8 cellular contexts compared by ENCODE assay signal in the genomic region with DNA sequence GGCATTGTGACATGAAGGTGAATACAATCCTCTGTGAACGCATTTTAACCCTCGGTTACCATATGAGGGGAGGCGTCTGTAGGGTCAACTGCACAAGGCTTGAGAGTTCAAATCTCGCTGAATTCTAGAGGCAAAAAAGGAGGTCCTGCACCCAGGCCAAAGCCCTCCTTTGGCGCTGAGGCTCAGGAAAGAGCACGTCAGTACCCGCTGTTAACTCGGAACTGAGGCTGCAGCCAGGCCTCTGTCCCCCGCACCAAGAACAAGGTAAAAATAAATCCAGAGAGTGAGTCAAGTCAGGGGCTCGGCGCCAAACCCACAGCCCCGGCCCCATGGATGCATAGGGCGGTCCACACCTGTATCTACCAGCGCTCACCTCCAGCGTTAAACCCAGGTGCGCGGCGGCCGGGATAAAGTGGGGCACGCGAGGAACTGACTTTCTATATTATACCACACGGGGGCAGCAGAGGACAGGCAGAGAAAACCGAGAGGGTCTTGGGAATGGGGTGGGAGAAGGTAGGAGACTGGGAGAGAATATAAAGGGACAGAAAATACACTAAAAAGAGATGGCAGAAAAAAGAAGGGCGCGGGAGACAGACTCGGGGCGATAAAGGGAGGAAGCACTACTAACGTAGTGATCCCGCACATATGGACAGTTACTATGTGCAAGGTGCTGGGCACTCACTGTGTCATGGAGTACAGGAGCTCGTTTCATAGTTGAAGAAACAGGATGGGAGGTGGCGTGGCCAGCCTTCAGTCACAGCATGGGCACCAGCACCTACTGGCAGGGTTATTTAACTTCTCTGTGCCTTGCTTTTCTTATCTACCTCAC. TPM values are rescaled to one million over a fixed set of nuclear protein-coding genes. Genes with fewer than 3 reads are reported as not detected.
A peak's percentile ranks its signal among the peaks of the same experiment; 100 is the strongest.
DNase-seq lines count a peak whose midpoint lies in the region; ATAC-seq and TF ChIP-seq lines count a peak whose summit lies in the region.

No MANE protein-coding gene starts in this region.

- no peak overlapping the region for H3K4me3 Mint-ChIP-seq in endodermal cell
- no peak overlapping the region for H3K4me3 Mint-ChIP-seq in naive B cell

- no peaks in the 10 kb centered on the region for H3K9me3 Mint-ChIP-seq in endodermal cell
- H3K9me3 Mint-ChIP-seq in naive B cell, result peaks cover 0 to 7% (median 0%) of the 10 kb centered on the region in 7 donors

- peaks cover 13% of the 10 kb centered on the region for H3K4me1 Mint-ChIP-seq in endodermal cell
- H3K4me1 Mint-ChIP-seq in naive B cell, result peaks cover 0 to 6% (median 0%) of the 10 kb centered on the region in 3 donors

- H3K36me3 Mint-ChIP-seq in endodermal cell (ENCODE audit: low read depth) (no peaks in the 10 kb centered on the region), naive B cell (peaks cover 0 to under 1% of the 10 kb centered on the region in 2 donors)

- peak; percentile 91 for TF ChIP-seq CTCF in endodermal cell (conservative IDR thresholded peaks at IDR 0.05)
- peak; percentile 24 to 56 (median 40) for TF ChIP-seq CTCF in uterus (IDR thresholded peaks at IDR 0.05)

- no peak overlapping the region for H3K4me3 ChIP-seq in endodermal cell (ENCODE audit: low read length)
- H3K4me3 ChIP-seq in uterus, result no peak overlapping the region

- H3K27ac ChIP-seq in endodermal cell (ENCODE audit: low read depth, low read length) (no peak overlapping the region), uterus (no peak overlapping the region)

- no peak for ATAC-seq in naive B cell (ENCODE audit: low read depth in 2 of 2)
- ATAC-seq in HG03342 (IDR thresholded peaks at IDR 0.05; ENCODE audit: unreplicated experiment), result no peak

- H3K4me1 ChIP-seq in endodermal cell (ENCODE audit: control insufficient read depth, insufficient read depth, low read length) (no peaks in the 10 kb centered on the region), uterus (no peaks in the 10 kb centered on the region)

- no peaks in the 10 kb centered on the region for H3K36me3 ChIP-seq in endodermal cell (ENCODE audit: control insufficient read depth, insufficient read depth, low read length)
- H3K36me3 ChIP-seq in uterus, result no peaks in the 10 kb centered on the region

- no peak for TF ChIP-seq POLR2A in uterus (IDR thresholded peaks at IDR 0.05)

- WGBS in endodermal cell (ENCODE audit: insufficient coverage in 1 of 2, insufficient read length in 1 of 2), 2 experiments, result 31 to 58% methylated on average over 13 to 30 of the region's 31 CpGs

- H3K27me3 ChIP-seq in endodermal cell (ENCODE audit: control insufficient read depth, insufficient read depth, low read length, poor library complexity, severe bottlenecking) (peaks cover 58% of the 10 kb centered on the region), uterus (no peaks in the 10 kb centered on the region)

- no peak overlapping the region for H3K9ac ChIP-seq in endodermal cell (ENCODE audit: extremely low read depth, low read length, poor library complexity, severe bottlenecking)

- H3K27me3 Mint-ChIP-seq in endodermal cell (ENCODE audit: insufficient read depth) (peaks cover 38% of the 10 kb centered on the region), naive B cell (peaks cover 35 to 57% (median 50%) of the 10 kb centered on the region in 3 donors)

- H3K27ac Mint-ChIP-seq in endodermal cell (no peak overlapping the region), naive B cell (no peak overlapping the region)

- no peaks in the 10 kb centered on the region for H3K9me3 ChIP-seq in endodermal cell (ENCODE audit: control insufficient read depth, low read length)
- no peaks in the 10 kb centered on the region for H3K9me3 ChIP-seq in uterus

- intact Hi-C loops in uterus (cut with DNase I; ENCODE audit: low total_unique reads), result no loop called here

- DNase-seq in activated CD8-positive, alpha-beta memory T cell treated with anti-CD3 and anti-CD28 coated beads for 24 hours, result peak; percentile 69
- no peak for DNase-seq in activated CD8-positive, alpha-beta memory T cell treated with anti-CD3 and anti-CD28 coated beads, Interleukin-2, amount 50 U/mL, for 4 hours
- DNase-seq in HPDE6-E6E7 (ENCODE audit: extremely low spot score) (peak; percentile 36), SHP77 (lab: John Stamatoyannopoulos, UW) (peak; percentile 11 to 15), endodermal cell (peak; percentile 93), naive B cell (peak; percentile 16), uterus (no peak)

RNA-seq across cellular contexts. Expression of a gene that starts 54.9 kb away (rescaled TPM):
- 1 to 10 TPM; 1.2 to 2.4 TPM for total RNA-seq in endodermal cell
- 0.50 TPM for polyA plus RNA-seq in endodermal cell (2013, experiment 1 of 2)
- 0.33 TPM for polyA plus RNA-seq in endodermal cell (2013, experiment 2 of 2)
- not detected for polyA plus RNA-seq in naive B cell (ENCODE audit: low read depth in 6 of 6)
- not detected for total RNA-seq in uterus

Comparison
In these comparisons a context has a peak if more than half of its experiments do, and no peak if none do; other contexts are left out.
1. DNase-seq: peak in activated CD8-positive, alpha-beta memory T cell treated with anti-CD3 and anti-CD28 coated beads for 24 hours (single experiment), HPDE6-E6E7 (single experiment), SHP77 (2 of 2), endodermal cell (single experiment) and naive B cell (single experiment); none in activated CD8-positive, alpha-beta memory T cell treated with anti-CD3 and anti-CD28 coated beads, Interleukin-2, amount 50 U/mL, for 4 hours (single experiment) and uterus (0 of 2).